In the genomic region with DNA sequence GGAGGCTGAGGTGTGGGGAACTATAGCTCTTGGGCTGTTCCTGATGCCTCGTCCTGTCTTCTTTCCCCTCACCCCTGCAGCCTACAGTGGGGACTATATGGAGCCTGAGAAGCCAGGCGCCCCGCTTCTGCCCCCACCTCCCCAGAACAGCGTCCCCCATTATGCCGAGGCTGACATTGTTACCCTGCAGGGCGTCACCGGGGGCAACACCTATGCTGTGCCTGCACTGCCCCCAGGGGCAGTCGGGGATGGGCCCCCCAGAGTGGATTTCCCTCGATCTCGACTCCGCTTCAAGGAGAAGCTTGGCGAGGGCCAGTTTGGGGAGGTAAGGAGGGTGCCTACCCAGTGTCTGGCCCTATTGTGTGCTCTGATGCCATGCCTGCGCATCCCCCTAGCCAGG, we compare ENCODE assay signal across 1 cellular context.
TF ChIP-seq lines count a peak whose summit lies in the region.

No MANE protein-coding gene starts in this region.

TF ChIP-seq in SK-N-SH, 30 proteins besides CTCF, POLR2A, EP300 and RAD21 (continued from another document):
- TF ChIP-seq, protein P1, sequence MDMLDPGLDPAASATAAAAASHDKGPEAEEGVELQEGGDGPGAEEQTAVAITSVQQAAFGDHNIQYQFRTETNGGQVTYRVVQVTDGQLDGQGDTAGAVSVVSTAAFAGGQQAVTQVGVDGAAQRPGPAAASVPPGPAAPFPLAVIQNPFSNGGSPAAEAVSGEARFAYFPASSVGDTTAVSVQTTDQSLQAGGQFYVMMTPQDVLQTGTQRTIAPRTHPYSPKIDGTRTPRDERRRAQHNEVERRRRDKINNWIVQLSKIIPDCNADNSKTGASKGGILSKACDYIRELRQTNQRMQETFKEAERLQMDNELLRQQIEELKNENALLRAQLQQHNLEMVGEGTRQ (IDR thresholded peaks at IDR 0.05; ENCODE audit: borderline replicate concordance, low read depth, low read length) = no peak
- TF ChIP-seq SMC3 (IDR thresholded peaks at IDR 0.05; ENCODE audit: low read depth, low read length) (no peak), PBX3 (IDR thresholded peaks at IDR 0.05) (no peak), GATA2 (CRISPR knock-in tag; IDR thresholded peaks at IDR 0.05) (no peak), RCOR1 (IDR thresholded peaks at IDR 0.05; ENCODE audit: low read length) (no peak), TEAD4 (IDR thresholded peaks at IDR 0.05; ENCODE audit: borderline replicate concordance, insufficient read depth) (no peak), CHD2 (IDR thresholded peaks at IDR 0.05; ENCODE audit: low read length, partially characterized antibody) (no peak)
- TF ChIP-seq, protein P2, sequence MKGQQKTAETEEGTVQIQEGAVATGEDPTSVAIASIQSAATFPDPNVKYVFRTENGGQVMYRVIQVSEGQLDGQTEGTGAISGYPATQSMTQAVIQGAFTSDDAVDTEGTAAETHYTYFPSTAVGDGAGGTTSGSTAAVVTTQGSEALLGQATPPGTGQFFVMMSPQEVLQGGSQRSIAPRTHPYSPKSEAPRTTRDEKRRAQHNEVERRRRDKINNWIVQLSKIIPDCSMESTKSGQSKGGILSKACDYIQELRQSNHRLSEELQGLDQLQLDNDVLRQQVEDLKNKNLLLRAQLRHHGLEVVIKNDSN (IDR thresholded peaks at IDR 0.05; ENCODE audit: borderline replicate concordance, low read depth) = no peak
- TF ChIP-seq, protein P3, sequence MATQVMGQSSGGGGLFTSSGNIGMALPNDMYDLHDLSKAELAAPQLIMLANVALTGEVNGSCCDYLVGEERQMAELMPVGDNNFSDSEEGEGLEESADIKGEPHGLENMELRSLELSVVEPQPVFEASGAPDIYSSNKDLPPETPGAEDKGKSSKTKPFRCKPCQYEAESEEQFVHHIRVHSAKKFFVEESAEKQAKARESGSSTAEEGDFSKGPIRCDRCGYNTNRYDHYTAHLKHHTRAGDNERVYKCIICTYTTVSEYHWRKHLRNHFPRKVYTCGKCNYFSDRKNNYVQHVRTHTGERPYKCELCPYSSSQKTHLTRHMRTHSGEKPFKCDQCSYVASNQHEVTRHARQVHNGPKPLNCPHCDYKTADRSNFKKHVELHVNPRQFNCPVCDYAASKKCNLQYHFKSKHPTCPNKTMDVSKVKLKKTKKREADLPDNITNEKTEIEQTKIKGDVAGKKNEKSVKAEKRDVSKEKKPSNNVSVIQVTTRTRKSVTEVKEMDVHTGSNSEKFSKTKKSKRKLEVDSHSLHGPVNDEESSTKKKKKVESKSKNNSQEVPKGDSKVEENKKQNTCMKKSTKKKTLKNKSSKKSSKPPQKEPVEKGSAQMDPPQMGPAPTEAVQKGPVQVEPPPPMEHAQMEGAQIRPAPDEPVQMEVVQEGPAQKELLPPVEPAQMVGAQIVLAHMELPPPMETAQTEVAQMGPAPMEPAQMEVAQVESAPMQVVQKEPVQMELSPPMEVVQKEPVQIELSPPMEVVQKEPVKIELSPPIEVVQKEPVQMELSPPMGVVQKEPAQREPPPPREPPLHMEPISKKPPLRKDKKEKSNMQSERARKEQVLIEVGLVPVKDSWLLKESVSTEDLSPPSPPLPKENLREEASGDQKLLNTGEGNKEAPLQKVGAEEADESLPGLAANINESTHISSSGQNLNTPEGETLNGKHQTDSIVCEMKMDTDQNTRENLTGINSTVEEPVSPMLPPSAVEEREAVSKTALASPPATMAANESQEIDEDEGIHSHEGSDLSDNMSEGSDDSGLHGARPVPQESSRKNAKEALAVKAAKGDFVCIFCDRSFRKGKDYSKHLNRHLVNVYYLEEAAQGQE (IDR thresholded peaks at IDR 0.05; ENCODE audit: low read depth, low read length) = no peak
- TF ChIP-seq, protein P4, sequence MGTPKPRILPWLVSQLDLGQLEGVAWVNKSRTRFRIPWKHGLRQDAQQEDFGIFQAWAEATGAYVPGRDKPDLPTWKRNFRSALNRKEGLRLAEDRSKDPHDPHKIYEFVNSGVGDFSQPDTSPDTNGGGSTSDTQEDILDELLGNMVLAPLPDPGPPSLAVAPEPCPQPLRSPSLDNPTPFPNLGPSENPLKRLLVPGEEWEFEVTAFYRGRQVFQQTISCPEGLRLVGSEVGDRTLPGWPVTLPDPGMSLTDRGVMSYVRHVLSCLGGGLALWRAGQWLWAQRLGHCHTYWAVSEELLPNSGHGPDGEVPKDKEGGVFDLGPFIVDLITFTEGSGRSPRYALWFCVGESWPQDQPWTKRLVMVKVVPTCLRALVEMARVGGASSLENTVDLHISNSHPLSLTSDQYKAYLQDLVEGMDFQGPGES (IDR thresholded peaks at IDR 0.05; ENCODE audit: low read depth, low read length) = no peak
